In the genomic region with DNA sequence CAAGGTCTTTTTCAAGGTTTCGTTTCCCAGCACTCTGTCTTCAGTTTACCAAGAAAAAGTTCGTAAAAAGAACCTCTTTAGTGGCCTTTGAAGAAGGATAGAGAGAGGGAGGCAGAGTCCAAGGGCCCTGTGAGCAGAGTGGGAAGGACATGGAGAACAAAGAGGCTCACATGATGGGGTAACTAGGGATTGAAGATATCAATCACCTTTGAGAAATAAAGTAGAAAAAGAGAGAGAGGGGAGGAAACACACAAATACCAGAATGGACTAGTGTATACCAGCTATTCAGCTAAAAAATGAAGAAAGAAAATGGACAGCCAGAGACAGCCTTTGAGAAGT, we compare ENCODE assay signal across 14 cellular contexts.
DNase-seq lines count a peak whose midpoint lies in the region; ATAC-seq and TF ChIP-seq lines count a peak whose summit lies in the region.
"Had no signal": no experiment of that assay in that cellular context is flagged by ENCODE, and none has a peak within 500 bp of the region (broad histone marks: within the 10 kb centered on the region; RNA-seq: fewer than 3 reads in every experiment).

No MANE protein-coding gene starts in this region.

- intact Hi-C loops in Panc1 (cut with micrococcal nuclease; ENCODE audit: unreplicated experiment) = no loop called here
- intact Hi-C loops in breast epithelium (cut with DNase I; ENCODE audit: low total_unique reads) = no loop called here
- intact Hi-C loops in thyroid gland (cut with DNase I) = no loop called here

- H3K36me3 ChIP-seq in Panc1 (ENCODE audit: control insufficient read depth, insufficient read depth, low read length) (no peaks in the 10 kb centered on the region), breast epithelium (no peaks in the 10 kb centered on the region), mesodermal cell (ENCODE audit: control insufficient read depth, insufficient read depth, low read length) (no peaks in the 10 kb centered on the region), thyroid gland (no peaks in the 10 kb centered on the region)
- H3K36me3 ChIP-seq: BLaER1 had no signal

- H3K27ac ChIP-seq in Panc1 (ENCODE audit: low read length) (0 out of 2 replicates have a peak overlapping the region, but pooled peaks have one; percentile 21), breast epithelium (peak overlapping the region; percentile 81 to 82), mesodermal cell (ENCODE audit: low read depth, low read length, severe bottlenecking) (peak overlapping the region; percentile 33), thyroid gland (peak overlapping the region; percentile 73 to 88 (median 77))
- H3K27ac ChIP-seq: BLaER1, SK-N-MC had no signal

- 71 to 75% methylated on average over 2 of the region's 2 CpGs for WGBS in mesodermal cell (ENCODE audit: insufficient coverage in 2 of 2), 2 experiments
- 32 to 33% methylated on average over 2 of the region's 2 CpGs for WGBS in thyroid gland, 2 donors

- ATAC-seq in Panc1 = 0 out of 2 replicates have a peak, but pooled peaks have one; percentile 26
- no peak for ATAC-seq in GM21529 (IDR thresholded peaks at IDR 0.05; ENCODE audit: unreplicated experiment)
- no peak for ATAC-seq in HG03095 (IDR thresholded peaks at IDR 0.05; ENCODE audit: unreplicated experiment)

- CTCF ChIA-PET in Panc1 (lab: Charles Lee) = no interaction called here

- POLR2A ChIA-PET in Panc1 (lab: Charles Lee) = no interaction called here

- no TSS peak for BruUV-seq in Panc1 (replicated peaks; lab: Mats Ljungman, UMichigan)

- H3K4me3 ChIP-seq in Panc1 (ENCODE audit: low read depth in 2 of 2, low read length in 2 of 2) (0 out of 4 replicates have a peak overlapping the region, but pooled peaks of 1 of the 2 experiments have one; percentile 4), breast epithelium (peak overlapping the region in 1 of 3 donors; percentile 9), mesodermal cell (ENCODE audit: extremely low read depth, insufficient read depth, low read length, poor library complexity, severe bottlenecking) (no peak overlapping the region), thyroid gland (replicated peaks in 1 of 3) (no peak overlapping the region)
- H3K4me3 ChIP-seq: BLaER1, SK-N-MC had no signal

- no peak for TF ChIP-seq CTCF in Panc1 (IDR thresholded peaks at IDR 0.05)
- TF ChIP-seq CTCF in breast epithelium (IDR thresholded peaks at IDR 0.05) = no peak
- TF ChIP-seq CTCF in thyroid gland (IDR thresholded peaks at IDR 0.05) = no peak

- H3K9me3 ChIP-seq in Panc1 (ENCODE audit: control insufficient read depth, insufficient read depth, low read depth, low read length) (no peaks in the 10 kb centered on the region), breast epithelium (no peaks in the 10 kb centered on the region), mesodermal cell (ENCODE audit: control insufficient read depth, low read length) (no peaks in the 10 kb centered on the region), thyroid gland (no peaks in the 10 kb centered on the region)
- H3K9me3 ChIP-seq: BLaER1 had no signal

- in situ Hi-C loops in Panc1 (cut with HindIII; ENCODE audit: low pct_unique_long_range_greater_than_20kb, low sequenced_read_pairs) = no loop called here

- TF ChIP-seq POLR2A in breast epithelium (IDR thresholded peaks at IDR 0.05) (no peak), thyroid gland (IDR thresholded peaks at IDR 0.05) (no peak)

- DNase-seq in Panc1 (ENCODE audit: low read depth, low spot score) = no peak
- DNase-seq in breast epithelium (ENCODE audit: low spot score in 2 of 2) = no peak
- DNase-seq in thyroid gland = no peak
- DNase-seq in putamen (ENCODE audit: low spot score) = no peak
- DNase-seq in stimulated activated CD4-positive, alpha-beta T cell treated with anti-CD3 and anti-CD28 coated beads, Interleukin-4, amount 100 ng/mL, for 1 hour = no peak
- DNase-seq: CD8-positive, alpha-beta memory T cell; H9; NCI-H1436; OCI-M1 had no signal

- no peaks in the 10 kb centered on the region for H3K4me1 ChIP-seq in Panc1 (ENCODE audit: control insufficient read depth, insufficient read depth, low read length)
- H3K4me1 ChIP-seq in breast epithelium = peaks cover 3 to 16% of the 10 kb centered on the region in 2 donors
- peaks cover 18% of the 10 kb centered on the region for H3K4me1 ChIP-seq in mesodermal cell (ENCODE audit: control insufficient read depth, insufficient read depth, low read length, poor library complexity, severe bottlenecking)
- peaks cover 38 to 47% of the 10 kb centered on the region in 2 donors for H3K4me1 ChIP-seq in thyroid gland
- H3K4me1 ChIP-seq: BLaER1 had no signal

- H3K27me3 ChIP-seq in Panc1 (ENCODE audit: control insufficient read depth, insufficient read depth, low read length) (no peaks in the 10 kb centered on the region), breast epithelium (no peaks in the 10 kb centered on the region), thyroid gland (no peaks in the 10 kb centered on the region)
- H3K27me3 ChIP-seq: BLaER1 had no signal

Comparison
In these comparisons a context has a peak if more than half of its experiments do, and no peak if none do; other contexts are left out.
1. H3K27ac ChIP-seq: peak in every context shown above with its lines; median percentile 82 in breast epithelium; 77 in thyroid gland; 33 in mesodermal cell; 21 in Panc1.